ENCODE assay signal across 1 cellular context in genomic region chr1:82978461-82979324, GRCh38.
TF ChIP-seq lines count a peak whose summit lies in the region.

No MANE protein-coding gene starts in this region.

TF ChIP-seq in GM12891, 5 proteins besides CTCF, POLR2A, EP300 and RAD21:
- TF ChIP-seq POU2F2 (IDR thresholded peaks at IDR 0.05; ENCODE audit: low read depth, low read length) (no peak), PAX5 (IDR thresholded peaks at IDR 0.05; ENCODE audit: insufficient read depth, low read length, severe bottlenecking) (no peak), POLR2AphosphoS5 (IDR thresholded peaks at IDR 0.05; ENCODE audit: low read depth, low read length) (no peak), TAF1 (IDR thresholded peaks at IDR 0.05; ENCODE audit: low read depth, low read length) (no peak), SPI1 (IDR thresholded peaks at IDR 0.05; ENCODE audit: low read depth, low read length) (no peak)
